8 cellular contexts compared by ENCODE assay signal in genomic region chr20:57707849-57708693, GRCh38. TPM values are rescaled to one million over a fixed set of nuclear protein-coding genes. Genes with fewer than 3 reads are reported as not detected.
DNase-seq lines count a peak whose midpoint lies in the region; ATAC-seq and TF ChIP-seq lines count a peak whose summit lies in the region.

No MANE protein-coding gene starts in this region.

- POLR2A ChIA-PET in CD8-positive, alpha-beta T cell (lab: Charles Lee) = interaction anchor here (1.2 to 1.3 kb wide), 3 partner anchors 11 to 80 kb away, joined by 3 read pairs; no protein-coding TSS in a partner anchor

- peaks cover 8% of the 10 kb centered on the region for H3K36me3 Mint-ChIP-seq in CD8-positive, alpha-beta T cell

- DNase-seq in CD8-positive, alpha-beta T cell = no peak
- DNase-seq in foreskin keratinocyte (no peak), RKO (ENCODE audit: low spot score) (no peak), RPMI8226 (no peak), AML-193 (lab: John Stamatoyannopoulos, UW) (no peak), NCI-H1694 treated with DMSO at 0.1 percent for 48 hours (lab: John Stamatoyannopoulos, UW) (no peak)

- ATAC-seq in CD8-positive, alpha-beta T cell = no peak
- ATAC-seq in SK-N-SH treated with all-trans-retinoic acid at 6 μM for 48 hours (peak; percentile 1; the same call in 1 of the 3 replicates), foreskin keratinocyte (no peak)

- CTCF ChIA-PET in CD8-positive, alpha-beta T cell (lab: Charles Lee) = interaction anchor here (1.2 to 1.5 kb wide), 2 partner anchors 12 to 110 kb away, joined by 4 read pairs; no protein-coding TSS in a partner anchor

- H3K9ac ChIP-seq in parathyroid adenoma = no peak overlapping the region

- H3K27me3 ChIP-seq in CD8-positive, alpha-beta T cell (ENCODE audit: insufficient read depth, low read length) = no peaks in the 10 kb centered on the region
- H3K27me3 ChIP-seq in foreskin keratinocyte (no peaks in the 10 kb centered on the region), parathyroid adenoma (ENCODE audit: control insufficient read depth, insufficient read depth, low read length) (no peaks in the 10 kb centered on the region)

- no peaks in the 10 kb centered on the region for H3K79me2 ChIP-seq in parathyroid adenoma

- intact Hi-C loops in CD8-positive, alpha-beta T cell (cut with DNase I, micrococcal nuclease) = loop anchor here (2.0 to 5.0 kb wide), 3 partner anchors 49 to 519 kb away; partner anchors contain the start of gene ANKRD60 (in 1 of the 2)

- peak overlapping the region; percentile 8 for H3K4me3 ChIP-seq in CD8-positive, alpha-beta T cell (ENCODE audit: low read depth, low read length)
- H3K4me3 ChIP-seq in parathyroid adenoma (ENCODE audit: low read depth, low read length) = peak overlapping the region; percentile 49

- no peaks in the 10 kb centered on the region for H3K36me3 ChIP-seq in CD8-positive, alpha-beta T cell (ENCODE audit: insufficient read depth, low read length)
- no peaks in the 10 kb centered on the region for H3K36me3 ChIP-seq in parathyroid adenoma (ENCODE audit: control insufficient read depth, insufficient read depth, low read length)

- H3K27ac Mint-ChIP-seq in CD8-positive, alpha-beta T cell = peak overlapping the region; percentile 92

- peak overlapping the region; percentile 47 for H2AFZ ChIP-seq in parathyroid adenoma

- no peaks in the 10 kb centered on the region for H3K27me3 Mint-ChIP-seq in CD8-positive, alpha-beta T cell (ENCODE audit: low read depth)

- peaks cover 32% of the 10 kb centered on the region for H3K4me1 ChIP-seq in CD8-positive, alpha-beta T cell (ENCODE audit: insufficient read depth, low read length)
- H3K4me1 ChIP-seq in foreskin keratinocyte (peaks cover 15% of the 10 kb centered on the region), parathyroid adenoma (peaks cover 8% of the 10 kb centered on the region)

- H3K4me2 ChIP-seq in parathyroid adenoma (ENCODE audit: low read length) = peak overlapping the region; percentile 60

- no peak overlapping the region for H3K27ac ChIP-seq in CD8-positive, alpha-beta T cell (ENCODE audit: low read depth, low read length)
- H3K27ac ChIP-seq in foreskin keratinocyte (peak overlapping the region; percentile 87), parathyroid adenoma (no peak overlapping the region)

- peaks cover 35% of the 10 kb centered on the region for H3K4me1 Mint-ChIP-seq in CD8-positive, alpha-beta T cell (ENCODE audit: low read depth)

- TF ChIP-seq CTCF in CD8-positive, alpha-beta T cell (IDR thresholded peaks at IDR 0.05) = no peak
- TF ChIP-seq CTCF in foreskin keratinocyte (conservative IDR thresholded peaks at IDR 0.05) = no peak
- no peak for TF ChIP-seq CTCF in parathyroid adenoma (IDR thresholded peaks at IDR 0.05)

- H3K9me3 ChIP-seq in CD8-positive, alpha-beta T cell (ENCODE audit: low read length) = no peaks in the 10 kb centered on the region
- no peaks in the 10 kb centered on the region for H3K9me3 ChIP-seq in parathyroid adenoma (ENCODE audit: control insufficient read depth, low read length)

- peak overlapping the region; percentile 92 for H3K4me3 Mint-ChIP-seq in CD8-positive, alpha-beta T cell

- H3K9me3 Mint-ChIP-seq in CD8-positive, alpha-beta T cell = no peaks in the 10 kb centered on the region

TF ChIP-seq in SK-N-SH treated with all-trans-retinoic acid at 6 μM for 48 hours, 23 proteins besides CTCF, POLR2A, EP300 and RAD21:
- TF ChIP-seq ISL1 (CRISPR knock-in tag; IDR thresholded peaks at IDR 0.05) (no peak), ZFP3 (CRISPR knock-in tag; IDR thresholded peaks at IDR 0.05) (no peak), BACH2 (CRISPR knock-in tag; IDR thresholded peaks at IDR 0.05; ENCODE audit: borderline replicate concordance) (no peak), CSRNP3 (CRISPR knock-in tag; IDR thresholded peaks at IDR 0.05) (no peak), POU6F1 (CRISPR knock-in tag; IDR thresholded peaks at IDR 0.05; ENCODE audit: borderline replicate concordance, low read depth) (no peak), CSDC2 (CRISPR knock-in tag; IDR thresholded peaks at IDR 0.05) (no peak), PPARA (CRISPR knock-in tag; IDR thresholded peaks at IDR 0.05; ENCODE audit: borderline replicate concordance) (no peak), SNAI2 (CRISPR knock-in tag; IDR thresholded peaks at IDR 0.05) (no peak), OSR1 (CRISPR knock-in tag; IDR thresholded peaks at IDR 0.05) (no peak), RARB (CRISPR knock-in tag; IDR thresholded peaks at IDR 0.05) (no peak), ARNTL (CRISPR knock-in tag; IDR thresholded peaks at IDR 0.05; ENCODE audit: borderline replicate concordance, low read depth) (no peak), TOX (CRISPR knock-in tag; IDR thresholded peaks at IDR 0.05; ENCODE audit: borderline replicate concordance) (no peak), ZNF70 (CRISPR knock-in tag; IDR thresholded peaks at IDR 0.05) (no peak), ZC3H10 (CRISPR knock-in tag; IDR thresholded peaks at IDR 0.05) (no peak), ZNF8 (CRISPR knock-in tag; IDR thresholded peaks at IDR 0.05) (no peak), TCF4 (CRISPR knock-in tag; IDR thresholded peaks at IDR 0.05; ENCODE audit: borderline replicate concordance) (no peak), ESRRG (CRISPR knock-in tag; IDR thresholded peaks at IDR 0.05) (no peak)
- TF ChIP-seq, protein P1, sequence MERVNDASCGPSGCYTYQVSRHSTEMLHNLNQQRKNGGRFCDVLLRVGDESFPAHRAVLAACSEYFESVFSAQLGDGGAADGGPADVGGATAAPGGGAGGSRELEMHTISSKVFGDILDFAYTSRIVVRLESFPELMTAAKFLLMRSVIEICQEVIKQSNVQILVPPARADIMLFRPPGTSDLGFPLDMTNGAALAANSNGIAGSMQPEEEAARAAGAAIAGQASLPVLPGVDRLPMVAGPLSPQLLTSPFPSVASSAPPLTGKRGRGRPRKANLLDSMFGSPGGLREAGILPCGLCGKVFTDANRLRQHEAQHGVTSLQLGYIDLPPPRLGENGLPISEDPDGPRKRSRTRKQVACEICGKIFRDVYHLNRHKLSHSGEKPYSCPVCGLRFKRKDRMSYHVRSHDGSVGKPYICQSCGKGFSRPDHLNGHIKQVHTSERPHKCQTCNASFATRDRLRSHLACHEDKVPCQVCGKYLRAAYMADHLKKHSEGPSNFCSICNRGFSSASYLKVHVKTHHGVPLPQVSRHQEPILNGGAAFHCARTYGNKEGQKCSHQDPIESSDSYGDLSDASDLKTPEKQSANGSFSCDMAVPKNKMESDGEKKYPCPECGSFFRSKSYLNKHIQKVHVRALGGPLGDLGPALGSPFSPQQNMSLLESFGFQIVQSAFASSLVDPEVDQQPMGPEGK (CRISPR knock-in tag; IDR thresholded peaks at IDR 0.05; ENCODE audit: borderline replicate concordance) = no peak

RNA-seq across cellular contexts. Expression of gene PMEPA1, which starts 1.7 kb away (rescaled TPM):
- 10 to 100 TPM; 22.2 to 22.4 TPM for total RNA-seq in CD8-positive, alpha-beta T cell
- 50.3 and 171 TPM in 2 replicates for total RNA-seq in foreskin keratinocyte
- polyA plus RNA-seq in foreskin keratinocyte = 38.6 and 108 TPM in 2 replicates
